8 cellular contexts compared by ENCODE assay signal in the genomic region with DNA sequence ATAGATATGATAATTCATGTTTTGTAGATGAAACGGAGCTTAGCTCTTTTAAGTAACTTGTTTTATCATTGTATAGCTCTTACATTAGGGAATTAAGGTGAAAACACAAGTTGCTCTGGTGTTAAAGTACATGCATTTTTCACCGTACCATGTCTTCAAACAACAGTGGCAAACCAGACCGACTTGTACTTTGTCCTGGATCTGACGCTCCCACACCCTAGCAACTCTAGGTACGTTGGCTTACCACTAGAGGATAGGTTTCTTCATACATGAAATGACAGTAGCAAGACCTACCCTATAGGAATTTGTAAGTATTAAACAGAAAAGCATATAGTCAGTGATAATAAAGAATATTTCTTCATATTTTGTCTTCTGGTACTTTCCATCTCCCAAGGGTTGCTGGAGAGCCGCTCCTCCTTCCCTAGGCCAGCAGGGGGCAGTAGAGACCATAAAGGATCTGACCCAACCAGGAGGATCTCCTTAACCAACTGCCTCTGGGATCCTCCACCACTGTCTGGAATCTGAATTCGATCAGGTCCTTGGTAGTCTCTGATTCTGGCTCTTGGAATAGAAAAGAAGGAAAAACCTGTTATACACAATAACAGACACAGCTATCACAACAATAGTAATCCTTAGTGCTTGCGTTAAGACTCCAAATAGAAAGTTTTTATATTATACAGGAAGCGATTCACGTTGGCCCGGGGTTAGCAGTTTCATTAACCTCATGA.
A peak's percentile ranks its signal among the peaks of the same experiment; 100 is the strongest.
DNase-seq lines count a peak whose midpoint lies in the region; ATAC-seq and TF ChIP-seq lines count a peak whose summit lies in the region.

No MANE protein-coding gene starts in this region.

- H3K4me3 Mint-ChIP-seq in CD4-positive, alpha-beta T cell = no peak overlapping the region

- ATAC-seq in CD4-positive, alpha-beta T cell (ENCODE audit: poor library complexity) = no peak
- ATAC-seq in GM19025 (IDR thresholded peaks at IDR 0.05; ENCODE audit: low read depth, unreplicated experiment) (peak; percentile 58), HG03565 (IDR thresholded peaks at IDR 0.05; ENCODE audit: unreplicated experiment) (peak; percentile 63), gastrocnemius medialis (no peak), GM18870 (IDR thresholded peaks at IDR 0.05; ENCODE audit: unreplicated experiment) (no peak)

- intact Hi-C loops in CD4-positive, alpha-beta T cell (cut with DNase I, micrococcal nuclease) = loop anchor here in 1 of 2 experiments (10.0 kb wide), 1 partner anchor 810 kb away; no protein-coding TSS in a partner anchor
- intact Hi-C loops in left ventricle myocardium inferior (cut with micrococcal nuclease) (loop anchor here (10.0 kb wide), 2 partner anchors 520 to 590 kb away; no protein-coding TSS in a partner anchor), gastrocnemius medialis (cut with DNase I; ENCODE audit: low total_unique reads) (loop anchor here (5.0 kb wide), 1 partner anchor 598 kb away; no protein-coding TSS in a partner anchor)

- no peak overlapping the region for H3K27ac ChIP-seq in CD4-positive, alpha-beta T cell (ENCODE audit: low read depth, low read length)
- H3K27ac ChIP-seq in left ventricle myocardium inferior (replicated peaks) (no peak overlapping the region), gastrocnemius medialis (no peak overlapping the region)

- POLR2A ChIA-PET in CD4-positive, alpha-beta T cell (lab: Charles Lee) = no interaction called here

- peaks cover 2% of the 10 kb centered on the region for H3K9me3 Mint-ChIP-seq in CD4-positive, alpha-beta T cell

- no peaks in the 10 kb centered on the region for H3K9me3 ChIP-seq in CD4-positive, alpha-beta T cell (ENCODE audit: control insufficient read depth, low read length)
- H3K9me3 ChIP-seq in adipocyte (ENCODE audit: control insufficient read depth, low read length) (no peaks in the 10 kb centered on the region), left ventricle myocardium inferior (replicated peaks) (no peaks in the 10 kb centered on the region), gastrocnemius medialis (no peaks in the 10 kb centered on the region)

- CTCF ChIA-PET in CD4-positive, alpha-beta T cell (lab: Charles Lee) = no interaction called here

- H3K4me3 ChIP-seq in adipocyte (ENCODE audit: low read length) (no peak overlapping the region), left ventricle myocardium inferior (no peak overlapping the region), gastrocnemius medialis (no peak overlapping the region)

- H3K4me1 Mint-ChIP-seq in CD4-positive, alpha-beta T cell (ENCODE audit: low read depth) = no peaks in the 10 kb centered on the region

- H3K4me1 ChIP-seq in adipocyte (ENCODE audit: control insufficient read depth, insufficient read depth, low read length) = no peaks in the 10 kb centered on the region
- no peaks in the 10 kb centered on the region for H3K4me1 ChIP-seq in left ventricle myocardium inferior
- no peaks in the 10 kb centered on the region for H3K4me1 ChIP-seq in gastrocnemius medialis

- no peak overlapping the region for H3K9ac ChIP-seq in adipocyte (ENCODE audit: low read length)

- no peaks in the 10 kb centered on the region for H3K27me3 ChIP-seq in CD4-positive, alpha-beta T cell (ENCODE audit: control insufficient read depth, insufficient read depth, low read length)
- H3K27me3 ChIP-seq in adipocyte (replicated peaks; ENCODE audit: control insufficient read depth, insufficient read depth, low read length) = peaks cover 7% of the 10 kb centered on the region
- H3K27me3 ChIP-seq in left ventricle myocardium inferior (ENCODE audit: low read depth) = peaks cover 62% of the 10 kb centered on the region
- H3K27me3 ChIP-seq in gastrocnemius medialis = no peaks in the 10 kb centered on the region

- TF ChIP-seq POLR2A in gastrocnemius medialis (IDR thresholded peaks at IDR 0.05) = no peak

- in situ Hi-C loops in gastrocnemius medialis (cut with MboI; ENCODE audit: low sequenced_read_pairs in 4 of 4) = loop anchor here in 3 of 4 donors (25.0 kb wide), 1 partner anchor 598 kb away; no protein-coding TSS in a partner anchor

- H3K27ac Mint-ChIP-seq in CD4-positive, alpha-beta T cell = no peak overlapping the region

- DNase-seq in CD4-positive, alpha-beta T cell = peak in 3 of 10 experiments; percentile 3 to 8 (median 4)
- DNase-seq in NCI-H82 treated with DMSO at 0.1 percent for 48 hours (lab: John Stamatoyannopoulos, UW; ENCODE audit: unreplicated experiment) (peak; percentile 78), adipocyte (ENCODE audit: low read depth) (peak; percentile 83), left ventricle myocardium inferior (peak; percentile 30), gastrocnemius medialis (no peak)

- peak; percentile 28 for TF ChIP-seq CTCF in CD4-positive, alpha-beta T cell (IDR thresholded peaks at IDR 0.05)
- TF ChIP-seq CTCF in left ventricle myocardium inferior (IDR thresholded peaks at IDR 0.05; ENCODE audit: borderline replicate concordance) (peak; percentile 86), gastrocnemius medialis (IDR thresholded peaks at IDR 0.05 in 4 of 5, conservative IDR thresholded peaks at IDR 0.05 in 1 of 5) (peak in 4 of 5 experiments; percentile 42 to 63 (median 50))

- H3K27me3 Mint-ChIP-seq in CD4-positive, alpha-beta T cell = peaks cover 11% of the 10 kb centered on the region

- no peaks in the 10 kb centered on the region for H3K36me3 Mint-ChIP-seq in CD4-positive, alpha-beta T cell (ENCODE audit: low read depth)

- no peaks in the 10 kb centered on the region for H3K36me3 ChIP-seq in adipocyte (ENCODE audit: control insufficient read depth, insufficient read depth, low read length, severe bottlenecking)
- no peaks in the 10 kb centered on the region for H3K36me3 ChIP-seq in left ventricle myocardium inferior
- no peaks in the 10 kb centered on the region for H3K36me3 ChIP-seq in gastrocnemius medialis

Comparison
In these comparisons a context has a peak if more than half of its experiments do, and no peak if none do; other contexts are left out.
1. ATAC-seq: peak in GM19025 (single experiment) and HG03565 (single experiment); none in CD4-positive, alpha-beta T cell (single experiment), gastrocnemius medialis (0 of 2) and GM18870 (single experiment).
2. DNase-seq: peak in NCI-H82 treated with DMSO at 0.1 percent for 48 hours (single experiment), adipocyte (single experiment) and left ventricle myocardium inferior (single experiment); none in gastrocnemius medialis (0 of 2).
3. CTCF ChIP-seq: peak in every context shown above with its lines; median percentile 86 in left ventricle myocardium inferior; 50 in gastrocnemius medialis; 28 in CD4-positive, alpha-beta T cell.